ENCODE assay signal across 8 cellular contexts in genomic region chr17:58517928-58518609, GRCh38.
A peak's percentile ranks its signal among the peaks of the same experiment; 100 is the strongest.
DNase-seq lines count a peak whose midpoint lies in the region; ATAC-seq and FAIRE-seq lines count a peak whose summit lies in the region.

No MANE protein-coding gene starts in this region.

- DNase-seq in AG20443 (ENCODE audit: low spot score), result peak; percentile 98
- DNase-seq in NCI-H446 (lab: John Stamatoyannopoulos, UW), result peak; percentile 99
- peak; percentile 98 to 99 for DNase-seq in cerebellar nuclear complex (lab: John Stamatoyannopoulos, UW)
- DNase-seq in stimulated activated CD4-positive, alpha-beta T cell treated with anti-CD3 and anti-CD28 coated beads, Interleukin-12 subunit alpha, Interleukin-12 subunit beta, amount 100 ng/mL, for 24 hours (ENCODE audit: low read depth in 2 of 2), result peak; percentile 99

- FAIRE-seq in islet of Langerhans (lab: Jason Lieb, UNC), result peak; percentile 70

- peak; percentile 75 for ATAC-seq in GM19043 (IDR thresholded peaks at IDR 0.05; ENCODE audit: low read depth, unreplicated experiment)
- peak; percentile 83 for ATAC-seq in HG03354 (IDR thresholded peaks at IDR 0.05; ENCODE audit: poor library complexity, severe bottlenecking, unreplicated experiment)
- ATAC-seq in activated CD4-positive, CD25-positive, alpha-beta regulatory T cell treated with anti-CD3 and anti-CD28 coated beads, Interleukin-2, amount 50 U/mL, for 24 hours, result peak; percentile 87 to 90

Comparison
In these comparisons a context has a peak if more than half of its experiments do, and no peak if none do; other contexts are left out.
1. Peak in every context shown above with its lines: DNase-seq and ATAC-seq.